11 cellular contexts compared by ENCODE assay signal in the genomic region with DNA sequence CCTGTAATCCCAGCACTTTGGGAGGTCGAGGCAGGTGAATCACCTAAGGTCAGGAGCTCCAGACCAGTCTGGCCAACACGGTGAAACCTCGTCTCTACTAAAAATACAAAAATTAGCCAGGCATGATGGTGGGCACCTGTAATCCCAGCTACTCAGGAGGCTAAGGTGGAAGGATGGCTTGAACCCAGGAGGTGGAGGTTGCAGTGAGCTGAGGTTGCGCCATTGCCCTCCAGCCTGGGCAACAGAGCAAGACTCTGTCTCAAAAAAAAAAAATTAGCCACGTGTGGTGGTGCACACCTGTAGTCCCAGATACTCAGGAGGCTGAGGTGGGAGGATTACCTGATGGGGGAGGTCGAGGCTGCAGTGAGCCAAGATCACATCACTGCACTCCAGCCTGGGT. TPM values are rescaled to one million over a fixed set of nuclear protein-coding genes. Genes with fewer than 3 reads are reported as not detected.
A peak's percentile ranks its signal among the peaks of the same experiment; 100 is the strongest.
DNase-seq lines count a peak whose midpoint lies in the region; FAIRE-seq and TF ChIP-seq lines count a peak whose summit lies in the region.
"Not testable (repeated sequence)": the region's sequence is repeated elsewhere in the genome, so short reads cannot be mapped to it uniquely, and the experiment has no call there.
"Had no signal": no experiment of that assay in that cellular context is flagged by ENCODE, and none has a peak within 500 bp of the region (broad histone marks: within the 10 kb centered on the region; RNA-seq: fewer than 3 reads in every experiment).

No MANE protein-coding gene starts in this region.

- H2BK12ac ChIP-seq in H1 (ENCODE audit: low read depth, low read length), result peak overlapping the region; percentile 23; the same call in 1 of the 2 replicates

- POLR2A ChIA-PET in H1 (lab: Charles Lee; ENCODE audit: partially characterized antibody), result interaction anchor here (1.2 kb wide), 1 partner anchor 12 kb away, joined by 5 read pairs; no protein-coding TSS in a partner anchor

- not testable (repeated sequence) for H2BK120ac ChIP-seq in H1 (replicated peaks; ENCODE audit: low read depth, low read length)

- 91% methylated on average over 4 of the region's 6 CpGs; no CpG with 5 or more reads in 1 of the 2 experiments for WGBS in H1 (ENCODE audit: extremely low coverage in 1 of 2, insufficient coverage in 1 of 2, insufficient read length in 1 of 2, insufficient replicate concordance in 2 of 2, low coverage in 1 of 2, low lambda C conversion rate in 2 of 2, missing lambda C conversion rate in 1 of 2), 2 experiments

- 0 out of 2 replicates have a peak overlapping the region, but pooled peaks have one; percentile 75 for H2BK5ac ChIP-seq in H1 (ENCODE audit: low read depth, low read length)

- not testable (repeated sequence) for H3K56ac ChIP-seq in H1 (replicated peaks; ENCODE audit: insufficient read length, low read depth, low read length)

- not testable (repeated sequence) for H3K18ac ChIP-seq in H1 (ENCODE audit: extremely low read depth, low read length)

- not testable (repeated sequence) for H3K23ac ChIP-seq in H1 (ENCODE audit: insufficient read length)

- not testable (repeated sequence) for H4K20me1 ChIP-seq in BLaER1 treated with 17β-estradiol and CSF1 and Interleukin-3, amounts not matched to agents 10 nM and 100 nM; H1 (replicated peaks in 1 of 2; ENCODE audit: control insufficient read depth in 1 of 2, insufficient read depth in 2 of 2, low read length in 2 of 2); neural progenitor cell (ENCODE audit: low read depth)

- CTCF ChIA-PET in H1 (lab: Charles Lee; ENCODE audit: partially characterized antibody), result interaction anchor here (1.1 to 3.7 kb wide), 7 partner anchors 23 to 192 kb away, joined by 3 to 15 read pairs (median 4); partner anchors contain the start of gene FSTL3

- DNase-seq in HL-60 (ENCODE audit: low read depth in 1 of 2, low spot score in 1 of 2); activated T-helper 2 cell treated with anti-CD3 and anti-CD28 coated beads, Interferon-gamma antibody, Interleukin-2, Interleukin-4, amounts not matched to agents 10 μg/mL and 5 μg/mL and 100 μg/mL, durations not matched to agents 14 hours and 24 hours and 36 hours (ENCODE audit: low spot score); H1 (ENCODE audit: low read depth in 1 of 2, low spot score in 2 of 2); neural progenitor cell (ENCODE audit: low spot score): not testable (repeated sequence)

- not testable (repeated sequence) for H3K9me3 Mint-ChIP-seq in T-helper 1 cell treated with Interleukin-12 subunit alpha and Interleukin-12 subunit beta and Interleukin-4 antibody, amounts not matched to agents 30 μg/mL and 1 μg/mL, for 36 hours; activated T-helper 2 cell treated with anti-CD3 and anti-CD28 coated beads, Interferon-gamma antibody, Interleukin-2, Interleukin-4, amounts not matched to agents 10 μg/mL and 5 μg/mL and 100 μg/mL, durations not matched to agents 14 hours and 24 hours and 36 hours; neural progenitor cell

- H3K4me1 Mint-ChIP-seq in T-helper 1 cell treated with Interleukin-12 subunit alpha and Interleukin-12 subunit beta and Interleukin-4 antibody, amounts not matched to agents 30 μg/mL and 1 μg/mL, for 36 hours (ENCODE audit: low read depth); activated T-helper 2 cell treated with anti-CD3 and anti-CD28 coated beads, Interferon-gamma antibody, Interleukin-2, Interleukin-4, amounts not matched to agents 10 μg/mL and 5 μg/mL and 100 μg/mL, durations not matched to agents 14 hours and 24 hours and 36 hours (ENCODE audit: low read depth); neural progenitor cell: not testable (repeated sequence)

- H3K27me3 ChIP-seq in BLaER1 treated with 17β-estradiol and CSF1 and Interleukin-3, amounts not matched to agents 10 nM and 100 nM; HL-60 (ENCODE audit: insufficient read depth, poor library complexity, severe bottlenecking); H1 (replicated peaks in 1 of 4; ENCODE audit: control insufficient read depth in 3 of 4, extremely low read depth in 1 of 4, insufficient read depth in 3 of 4, low read length in 3 of 4); mononuclear cell (ENCODE audit: insufficient read depth, low read length); subcutaneous abdominal adipose tissue (ENCODE audit: control insufficient read depth in 5 of 5, insufficient read depth in 4 of 5, low read length in 5 of 5): not testable (repeated sequence)
- H3K27me3 ChIP-seq in neural progenitor cell, result peaks cover 16% of the 10 kb centered on the region

- H3K79me2 ChIP-seq in H1 (ENCODE audit: control insufficient read depth in 1 of 2, insufficient read depth in 2 of 2, low read length in 2 of 2); neural progenitor cell (ENCODE audit: low read depth): not testable (repeated sequence)

- H3K4me1 ChIP-seq in BLaER1 treated with 17β-estradiol and CSF1 and Interleukin-3, amounts not matched to agents 10 nM and 100 nM, result peaks cover 50 to 71% (median 67%) of the 10 kb centered on the region in 10 experiments
- H3K4me1 ChIP-seq in H1 (replicated peaks in 1 of 4; ENCODE audit: control insufficient read depth in 3 of 4, insufficient read depth in 4 of 4, low read length in 3 of 4); neural progenitor cell: not testable (repeated sequence)
- peaks cover 45% of the 10 kb centered on the region for H3K4me1 ChIP-seq in mononuclear cell (ENCODE audit: insufficient read depth, low read length)
- H3K4me1 ChIP-seq in subcutaneous abdominal adipose tissue (ENCODE audit: control insufficient read depth in 5 of 5, insufficient read depth in 5 of 5, low read length in 5 of 5), result peaks cover 0 to 20% (median 13%) of the 10 kb centered on the region in 5 donors

- H3K23me2 ChIP-seq in H1 (ENCODE audit: low read depth, low read length), result not testable (repeated sequence)

- not testable (repeated sequence) for H2BK20ac ChIP-seq in H1 (ENCODE audit: low read length)

- peak overlapping the region; percentile 52 to 98 (median 89) for H3K4me2 ChIP-seq in BLaER1 treated with 17β-estradiol and CSF1 and Interleukin-3, amounts not matched to agents 10 nM and 100 nM
- peak overlapping the region; percentile 1 to 59; a peak in 2 of 4 replicates for H3K4me2 ChIP-seq in H1 (ENCODE audit: insufficient read depth in 1 of 2, low read depth in 2 of 2, low read length in 2 of 2)
- not testable (repeated sequence) for H3K4me2 ChIP-seq in neural progenitor cell

- not testable (repeated sequence) for H4K91ac ChIP-seq in H1 (replicated peaks; ENCODE audit: insufficient read length, low read length)

- H3K27ac ChIP-seq in BLaER1 treated with 17β-estradiol and CSF1 and Interleukin-3, amounts not matched to agents 10 nM and 100 nM, result peak overlapping the region; percentile 50 to 96 (median 75); a peak in 21 of 22 replicates
- peak overlapping the region; percentile 74 for H3K27ac ChIP-seq in HL-60 (replicated peaks)
- not testable (repeated sequence) for H3K27ac ChIP-seq in H1 (ENCODE audit: low read depth, low read length); neural progenitor cell; subcutaneous abdominal adipose tissue (ENCODE audit: low read depth, low read length)

- H2AFZ ChIP-seq in H1 (ENCODE audit: low read length); neural progenitor cell (replicated peaks): not testable (repeated sequence)

- H3K9me3 ChIP-seq in BLaER1 treated with 17β-estradiol and CSF1 and Interleukin-3, amounts not matched to agents 10 nM and 100 nM (replicated peaks in 1 of 11); H1 (ENCODE audit: insufficient read depth in 2 of 2, low read depth in 1 of 2, low read length in 1 of 2); mononuclear cell (ENCODE audit: low read depth, low read length); neural progenitor cell (ENCODE audit: low read depth); subcutaneous abdominal adipose tissue (ENCODE audit: control insufficient read depth in 5 of 5, low read length in 5 of 5): not testable (repeated sequence)

- H3K79me1 ChIP-seq in H1 (ENCODE audit: low read depth, low read length), result not testable (repeated sequence)

- peak overlapping the region; percentile 44 for H3K4me3 Mint-ChIP-seq in T-helper 1 cell treated with Interleukin-12 subunit alpha and Interleukin-12 subunit beta and Interleukin-4 antibody, amounts not matched to agents 30 μg/mL and 1 μg/mL, for 36 hours
- H3K4me3 Mint-ChIP-seq in activated T-helper 2 cell treated with anti-CD3 and anti-CD28 coated beads, Interferon-gamma antibody, Interleukin-2, Interleukin-4, amounts not matched to agents 10 μg/mL and 5 μg/mL and 100 μg/mL, durations not matched to agents 14 hours and 24 hours and 36 hours (ENCODE audit: low read depth), result peak overlapping the region; percentile 11
- peak overlapping the region; percentile 68 for H3K4me3 Mint-ChIP-seq in neural progenitor cell

- H4K8ac ChIP-seq in H1 (ENCODE audit: extremely low read depth, insufficient read depth, low read length), result not testable (repeated sequence)

- H3K27ac Mint-ChIP-seq in T-helper 1 cell treated with Interleukin-12 subunit alpha and Interleukin-12 subunit beta and Interleukin-4 antibody, amounts not matched to agents 30 μg/mL and 1 μg/mL, for 36 hours; activated T-helper 2 cell treated with anti-CD3 and anti-CD28 coated beads, Interferon-gamma antibody, Interleukin-2, Interleukin-4, amounts not matched to agents 10 μg/mL and 5 μg/mL and 100 μg/mL, durations not matched to agents 14 hours and 24 hours and 36 hours: not testable (repeated sequence)
- peak overlapping the region; percentile 27 for H3K27ac Mint-ChIP-seq in neural progenitor cell

- not testable (repeated sequence) for TF ChIP-seq POLR2A in H1 (IDR thresholded peaks at IDR 0.05; ENCODE audit: control extremely low read depth in 1 of 2, low read depth in 2 of 2, low read length in 2 of 2)

- H3K4ac ChIP-seq in H1 (replicated peaks; ENCODE audit: insufficient read length, low read depth, low read length), result not testable (repeated sequence)

- not testable (repeated sequence) for H3K14ac ChIP-seq in H1 (ENCODE audit: insufficient read length)

- H3K4me3 ChIP-seq in BLaER1 treated with 17β-estradiol and CSF1 and Interleukin-3, amounts not matched to agents 10 nM and 100 nM, result peak overlapping the region; percentile 50 to 74 (median 63); a peak in 19 of 20 replicates
- H3K4me3 ChIP-seq in HL-60 (replicated peaks; ENCODE audit: insufficient read depth, low read length), result peak overlapping the region; percentile 64
- peak overlapping the region in 1 of 4 experiments; percentile 45; a peak in 1 of 8 replicates for H3K4me3 ChIP-seq in H1 (ENCODE audit: extremely low read depth in 1 of 4, insufficient read depth in 2 of 4, low read depth in 3 of 4, low read length in 4 of 4)
- peak overlapping the region; percentile 34 for H3K4me3 ChIP-seq in mononuclear cell (ENCODE audit: low read length)
- H3K4me3 ChIP-seq in neural progenitor cell, result not testable (repeated sequence)
- H3K4me3 ChIP-seq in subcutaneous abdominal adipose tissue (ENCODE audit: low read depth in 1 of 5, low read length in 5 of 5), result peak overlapping the region in 3 of 5 donors; percentile 50 to 57 (median 53)

- H2AK5ac ChIP-seq in H1 (ENCODE audit: low read depth, low read length), result not testable (repeated sequence)

- not testable (repeated sequence) for FAIRE-seq in H1 (lab: Jason Lieb, UNC)

- not testable (repeated sequence) for TF ChIP-seq EP300 in H1 (IDR thresholded peaks at IDR 0.05; ENCODE audit: borderline replicate concordance in 1 of 2, low read depth in 2 of 2, low read length in 2 of 2)

- H3K36me3 ChIP-seq in BLaER1 treated with 17β-estradiol and CSF1 and Interleukin-3, amounts not matched to agents 10 nM and 100 nM; H1 (ENCODE audit: control insufficient read depth in 2 of 4, insufficient read depth in 4 of 4, low read length in 3 of 4); neural progenitor cell; subcutaneous abdominal adipose tissue (ENCODE audit: control insufficient read depth in 5 of 5, insufficient read depth in 5 of 5, low read length in 5 of 5): not testable (repeated sequence)

- peaks cover 16% of the 10 kb centered on the region for H3F3A ChIP-seq in neural progenitor cell (ENCODE audit: low read depth)

- H2BK15ac ChIP-seq in H1 (ENCODE audit: low read length), result not testable (repeated sequence)

- not testable (repeated sequence) for TF ChIP-seq RAD21 in H1 (IDR thresholded peaks at IDR 0.05 in 1 of 2, conservative IDR thresholded peaks at IDR 0.05 in 1 of 2; ENCODE audit: low read depth in 2 of 2, low read length in 2 of 2)

- intact Hi-C loops in activated T-helper 2 cell treated with anti-CD3 and anti-CD28 coated beads, Interferon-gamma antibody, Interleukin-2, Interleukin-4, amounts not matched to agents 10 μg/mL and 5 μg/mL and 100 μg/mL, durations not matched to agents 14 hours and 24 hours and 36 hours (cut with micrococcal nuclease), result not testable (repeated sequence)

- not testable (repeated sequence) for H4K5ac ChIP-seq in H1 (ENCODE audit: insufficient read length, low read depth, low read length)

- H3K36me3 Mint-ChIP-seq in T-helper 1 cell treated with Interleukin-12 subunit alpha and Interleukin-12 subunit beta and Interleukin-4 antibody, amounts not matched to agents 30 μg/mL and 1 μg/mL, for 36 hours (ENCODE audit: low read depth); activated T-helper 2 cell treated with anti-CD3 and anti-CD28 coated beads, Interferon-gamma antibody, Interleukin-2, Interleukin-4, amounts not matched to agents 10 μg/mL and 5 μg/mL and 100 μg/mL, durations not matched to agents 14 hours and 24 hours and 36 hours (ENCODE audit: low read depth); neural progenitor cell: not testable (repeated sequence)

- peak overlapping the region; percentile 61 to 81 (median 67); a peak in 20 of 22 replicates for H3K9ac ChIP-seq in BLaER1 treated with 17β-estradiol and CSF1 and Interleukin-3, amounts not matched to agents 10 nM and 100 nM
- H3K9ac ChIP-seq in H1 (replicated peaks in 1 of 4; ENCODE audit: extremely low read depth in 1 of 4, low read depth in 3 of 4, low read length in 3 of 4); neural progenitor cell; subcutaneous abdominal adipose tissue (ENCODE audit: low read length in 5 of 5): not testable (repeated sequence)

- TF ChIP-seq CTCF in HL-60 (IDR thresholded peaks at IDR 0.05; ENCODE audit: insufficient read depth, low read length); H1 (IDR thresholded peaks at IDR 0.05; ENCODE audit: control extremely low read depth in 1 of 3, insufficient read depth in 1 of 3, low read depth in 1 of 3, low read length in 3 of 3); neural progenitor cell (IDR thresholded peaks at IDR 0.05): not testable (repeated sequence)

- H3K27me3 Mint-ChIP-seq in T-helper 1 cell treated with Interleukin-12 subunit alpha and Interleukin-12 subunit beta and Interleukin-4 antibody, amounts not matched to agents 30 μg/mL and 1 μg/mL, for 36 hours (ENCODE audit: low read depth), result peaks cover 20% of the 10 kb centered on the region
- peaks cover 14% of the 10 kb centered on the region for H3K27me3 Mint-ChIP-seq in activated T-helper 2 cell treated with anti-CD3 and anti-CD28 coated beads, Interferon-gamma antibody, Interleukin-2, Interleukin-4, amounts not matched to agents 10 μg/mL and 5 μg/mL and 100 μg/mL, durations not matched to agents 14 hours and 24 hours and 36 hours (ENCODE audit: low read depth)
- peaks cover 12% of the 10 kb centered on the region for H3K27me3 Mint-ChIP-seq in neural progenitor cell (ENCODE audit: insufficient read depth, low read depth)

RNA-seq across cellular contexts. Expression of gene PALM, which starts 5.9 kb away (rescaled TPM):
- not detected in 2 replicates for total RNA-seq in activated T-helper 2 cell treated with anti-CD3 and anti-CD28 coated beads, Interferon-gamma antibody, Interleukin-2, Interleukin-4, amounts not matched to agents 10 μg/mL and 5 μg/mL and 100 μg/mL, durations not matched to agents 14 hours and 24 hours and 36 hours
- 16.5 TPM in 2 replicates for total RNA-seq in H1 (2021; fragmentation: NEBNext Ultra II Directional; extraction: Animal tissue kit (Norgen Biotek cat#: 25700))
- 5.7 and 13.0 TPM in 2 replicates for polyA plus RNA-seq in H1 (2011; rRNA removed)
- polyA plus RNA-seq in H1 (2011; cell fraction: cytosol; rRNA removed), result 6.8 TPM
- polyA plus RNA-seq in H1 (2011; cell fraction: nucleus; rRNA removed), result 10.6 TPM
- polyA plus RNA-seq in H1 (2012, experiment 1 of 2), result 10.4 to 27.0 TPM (median 21.8 TPM) in 4 replicates
- polyA plus RNA-seq in H1 (2012, experiment 2 of 2), result 11.9 TPM
- 12.6 TPM for polyA plus RNA-seq in H1 (2013, experiment 1 of 2)
- 14.1 TPM for polyA plus RNA-seq in H1 (2013, experiment 2 of 2)
- polyA minus RNA-seq in H1 (2011; rRNA and poly(A)+ RNA removed), result 1.7 and 1.8 TPM in 2 replicates
- polyA minus RNA-seq in H1 (2011; cell fraction: cytosol; rRNA and poly(A)+ RNA removed), result 5.1 TPM
- polyA minus RNA-seq in H1 (2011; cell fraction: nucleus; rRNA and poly(A)+ RNA removed), result 6.4 TPM
- total RNA-seq in mononuclear cell (not detected), neural progenitor cell (ENCODE audit: low replicate concordance) (13.9 and 40.7 TPM in 2 replicates)

RNA-seq across cellular contexts. Expression of gene PRSS57, which starts 7.6 kb away (rescaled TPM):
- total RNA-seq in activated T-helper 2 cell treated with anti-CD3 and anti-CD28 coated beads, Interferon-gamma antibody, Interleukin-2, Interleukin-4, amounts not matched to agents 10 μg/mL and 5 μg/mL and 100 μg/mL, durations not matched to agents 14 hours and 24 hours and 36 hours, result not detected in 2 replicates
- total RNA-seq in H1 (2021; fragmentation: NEBNext Ultra II Directional; extraction: Animal tissue kit (Norgen Biotek cat#: 25700)), result not detected in 2 replicates
- polyA plus RNA-seq in H1 (2011; rRNA removed), result 0.09 TPM in 1 of 2 replicates, not detected in the other
- polyA plus RNA-seq in H1 (2011; cell fraction: cytosol; rRNA removed), result 0.18 TPM
- not detected for polyA plus RNA-seq in H1 (2011; cell fraction: nucleus; rRNA removed)
- polyA plus RNA-seq in H1 (2012, experiment 1 of 2), result not detected in 4 replicates
- polyA plus RNA-seq in H1 (2012, experiment 2 of 2), result not detected
- 0.04 TPM for polyA plus RNA-seq in H1 (2013, experiment 1 of 2)
- polyA plus RNA-seq in H1 (2013, experiment 2 of 2), result 0.07 TPM
- polyA minus RNA-seq in H1 (2011; rRNA and poly(A)+ RNA removed), result 0.22 TPM in 1 of 2 replicates, not detected in the other
- not detected for polyA minus RNA-seq in H1 (2011; cell fraction: cytosol; rRNA and poly(A)+ RNA removed)
- not detected for polyA minus RNA-seq in H1 (2011; cell fraction: nucleus; rRNA and poly(A)+ RNA removed)
- total RNA-seq in mononuclear cell (5.4 TPM), neural progenitor cell (ENCODE audit: low replicate concordance) (not detected in 2 replicates)
- total RNA-seq: A172, MCF 10A, PC-3 had no signal

RNA-seq across cellular contexts. Expression of gene FSTL3, which starts 26.7 kb away (rescaled TPM):
- total RNA-seq in activated T-helper 2 cell treated with anti-CD3 and anti-CD28 coated beads, Interferon-gamma antibody, Interleukin-2, Interleukin-4, amounts not matched to agents 10 μg/mL and 5 μg/mL and 100 μg/mL, durations not matched to agents 14 hours and 24 hours and 36 hours, result 6.9 and 8.0 TPM in 2 replicates
- 7.5 and 8.1 TPM in 2 replicates for total RNA-seq in H1 (2021; fragmentation: NEBNext Ultra II Directional; extraction: Animal tissue kit (Norgen Biotek cat#: 25700))
- polyA plus RNA-seq in H1 (2011; rRNA removed), result 11.8 and 18.4 TPM in 2 replicates
- 15.2 TPM for polyA plus RNA-seq in H1 (2011; cell fraction: cytosol; rRNA removed)
- 40.2 TPM for polyA plus RNA-seq in H1 (2011; cell fraction: nucleus; rRNA removed)
- polyA plus RNA-seq in H1 (2012, experiment 1 of 2), result 4.8 to 11.0 TPM (median 9.1 TPM) in 4 replicates
- 6.6 TPM for polyA plus RNA-seq in H1 (2012, experiment 2 of 2)
- polyA plus RNA-seq in H1 (2013, experiment 1 of 2), result 5.0 TPM
- polyA plus RNA-seq in H1 (2013, experiment 2 of 2), result 4.6 TPM
- 1.9 and 2.3 TPM in 2 replicates for polyA minus RNA-seq in H1 (2011; rRNA and poly(A)+ RNA removed)
- 7.6 TPM for polyA minus RNA-seq in H1 (2011; cell fraction: cytosol; rRNA and poly(A)+ RNA removed)
- polyA minus RNA-seq in H1 (2011; cell fraction: nucleus; rRNA and poly(A)+ RNA removed), result 7.0 TPM
- total RNA-seq in mononuclear cell (0.73 TPM), neural progenitor cell (ENCODE audit: low replicate concordance) (2.4 and 21.9 TPM in 2 replicates)

RNA-seq across cellular contexts. Expression of gene RNF126, which starts 39.8 kb away (rescaled TPM):
- 83.2 and 89.4 TPM in 2 replicates for total RNA-seq in activated T-helper 2 cell treated with anti-CD3 and anti-CD28 coated beads, Interferon-gamma antibody, Interleukin-2, Interleukin-4, amounts not matched to agents 10 μg/mL and 5 μg/mL and 100 μg/mL, durations not matched to agents 14 hours and 24 hours and 36 hours
- total RNA-seq in H1 (2021; fragmentation: NEBNext Ultra II Directional; extraction: Animal tissue kit (Norgen Biotek cat#: 25700)), result 64.7 and 68.0 TPM in 2 replicates
- polyA plus RNA-seq in H1 (2011; rRNA removed), result 21.8 and 56.5 TPM in 2 replicates
- 41.8 TPM for polyA plus RNA-seq in H1 (2011; cell fraction: cytosol; rRNA removed)
- polyA plus RNA-seq in H1 (2011; cell fraction: nucleus; rRNA removed), result 90.9 TPM
- 43.7 to 67.7 TPM (median 63.8 TPM) in 4 replicates for polyA plus RNA-seq in H1 (2012, experiment 1 of 2)
- 52.5 TPM for polyA plus RNA-seq in H1 (2012, experiment 2 of 2)
- 85.5 TPM for polyA plus RNA-seq in H1 (2013, experiment 1 of 2)
- polyA plus RNA-seq in H1 (2013, experiment 2 of 2), result 80.6 TPM
- 5.7 and 7.1 TPM in 2 replicates for polyA minus RNA-seq in H1 (2011; rRNA and poly(A)+ RNA removed)
- 31.9 TPM for polyA minus RNA-seq in H1 (2011; cell fraction: cytosol; rRNA and poly(A)+ RNA removed)
- 33.1 TPM for polyA minus RNA-seq in H1 (2011; cell fraction: nucleus; rRNA and poly(A)+ RNA removed)
- total RNA-seq in mononuclear cell (80.6 TPM), neural progenitor cell (ENCODE audit: low replicate concordance) (9.7 and 50.9 TPM in 2 replicates)

RNA-seq across cellular contexts. Expression of gene MISP, which starts 48.1 kb away (rescaled TPM):
- total RNA-seq in activated T-helper 2 cell treated with anti-CD3 and anti-CD28 coated beads, Interferon-gamma antibody, Interleukin-2, Interleukin-4, amounts not matched to agents 10 μg/mL and 5 μg/mL and 100 μg/mL, durations not matched to agents 14 hours and 24 hours and 36 hours, result not detected in 2 replicates
- total RNA-seq in H1 (2021; fragmentation: NEBNext Ultra II Directional; extraction: Animal tissue kit (Norgen Biotek cat#: 25700)), result 0.43 and 0.54 TPM in 2 replicates
- polyA plus RNA-seq in H1 (2011; rRNA removed), result 0.45 and 0.52 TPM in 2 replicates
- polyA plus RNA-seq in H1 (2011; cell fraction: cytosol; rRNA removed), result 0.45 TPM
- polyA plus RNA-seq in H1 (2011; cell fraction: nucleus; rRNA removed), result 0.77 TPM
- 0.35 to 0.93 TPM (median 0.72 TPM) in 4 replicates for polyA plus RNA-seq in H1 (2012, experiment 1 of 2)
- polyA plus RNA-seq in H1 (2012, experiment 2 of 2), result 0.84 TPM
- polyA plus RNA-seq in H1 (2013, experiment 1 of 2), result 0.26 TPM
- 0.39 TPM for polyA plus RNA-seq in H1 (2013, experiment 2 of 2)
- polyA minus RNA-seq in H1 (2011; rRNA and poly(A)+ RNA removed), result 0.41 and 0.46 TPM in 2 replicates
- 1.2 TPM for polyA minus RNA-seq in H1 (2011; cell fraction: cytosol; rRNA and poly(A)+ RNA removed)
- 0.60 TPM for polyA minus RNA-seq in H1 (2011; cell fraction: nucleus; rRNA and poly(A)+ RNA removed)
- total RNA-seq in mononuclear cell (not detected), neural progenitor cell (ENCODE audit: low replicate concordance) (not detected in 2 replicates)

Comparison
In these comparisons a context has a peak if more than half of its experiments do, and no peak if none do; other contexts are left out.
1. H3K4me3 Mint-ChIP-seq: peak in every context shown above with its lines; median percentile 68 in neural progenitor cell; 44 in T-helper 1 cell treated with Interleukin-12 subunit alpha and Interleukin-12 subunit beta and Interleukin-4 antibody, amounts not matched to agents 30 μg/mL and 1 μg/mL, for 36 hours; 11 in activated T-helper 2 cell treated with anti-CD3 and anti-CD28 coated beads, Interferon-gamma antibody, Interleukin-2, Interleukin-4, amounts not matched to agents 10 μg/mL and 5 μg/mL and 100 μg/mL, durations not matched to agents 14 hours and 24 hours and 36 hours.
2. RNA of gene PALM, which starts 5.9 kb away (total RNA-seq): 16.5 TPM in H1 and 13.9 to 40.7 TPM in neural progenitor cell; not detected in activated T-helper 2 cell treated with anti-CD3 and anti-CD28 coated beads, Interferon-gamma antibody, Interleukin-2, Interleukin-4, amounts not matched to agents 10 μg/mL and 5 μg/mL and 100 μg/mL, durations not matched to agents 14 hours and 24 hours and 36 hours and not detected in mononuclear cell (single experiment); every median in the first group is over 10 times any median in the second.